Comparison of ENCODE assay signal across 8 cellular contexts in the genomic region with DNA sequence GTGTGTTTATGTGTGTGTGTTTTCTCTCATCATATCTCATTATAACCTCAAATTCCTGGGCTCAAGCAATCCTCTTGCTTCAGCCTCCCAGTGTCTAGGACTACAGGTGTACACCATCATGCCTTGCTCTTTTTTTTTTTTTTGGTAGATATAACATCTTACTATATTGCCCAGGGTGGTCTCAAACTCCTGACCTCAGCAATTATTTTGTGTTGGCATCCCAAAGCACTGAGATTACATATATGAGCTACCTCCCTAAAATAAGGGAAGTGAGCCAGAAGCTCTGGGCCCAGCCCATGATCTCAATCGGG. TPM values are rescaled to one million over a fixed set of nuclear protein-coding genes. Genes with fewer than 3 reads are reported as not detected.
DNase-seq lines count a peak whose midpoint lies in the region; ATAC-seq and TF ChIP-seq lines count a peak whose summit lies in the region.

No MANE protein-coding gene starts in this region.

- peaks cover 35% of the 10 kb centered on the region for H3K27me3 Mint-ChIP-seq in CD4-positive, alpha-beta T cell
- peaks cover 25 to 31% of the 10 kb centered on the region in 2 donors for H3K27me3 Mint-ChIP-seq in natural killer cell treated with Interleukin-12 subunit alpha and Interleukin-12 subunit beta and Interleukin-15 and Interleukin-18, amount 100 ng/mL, for 72 hours

- H3K4me3 ChIP-seq in LNCaP clone FGC (ENCODE audit: low read depth, low read length) = peak overlapping the region; percentile 93
- peak overlapping the region; percentile 72 for H3K4me3 ChIP-seq in ectodermal cell (ENCODE audit: insufficient read depth, low read depth, low read length)

- H3K27ac Mint-ChIP-seq in CD4-positive, alpha-beta T cell = peak overlapping the region; percentile 96
- H3K27ac Mint-ChIP-seq in natural killer cell treated with Interleukin-12 subunit alpha and Interleukin-12 subunit beta and Interleukin-15 and Interleukin-18, amount 100 ng/mL, for 72 hours = peak overlapping the region; percentile 92 to 96

- no peak for TF ChIP-seq CTCF in CD4-positive, alpha-beta T cell (IDR thresholded peaks at IDR 0.05)
- TF ChIP-seq CTCF in LNCaP clone FGC (IDR thresholded peaks at IDR 0.05; ENCODE audit: control insufficient read depth, extremely low read depth, insufficient read depth) = no peak

- no peak for DNase-seq in CD4-positive, alpha-beta T cell
- no peak for DNase-seq in LNCaP clone FGC (ENCODE audit: low read depth)
- DNase-seq in natural killer cell treated with Interleukin-12 subunit alpha and Interleukin-12 subunit beta and Interleukin-15 and Interleukin-18, amount 100 ng/mL, for 72 hours (ENCODE audit: low spot score) = no peak
- no peak for DNase-seq in NK-92 (lab: John Stamatoyannopoulos, UW; ENCODE audit: unreplicated experiment)
- DNase-seq in stimulated activated CD4-positive, alpha-beta T cell treated with anti-CD3 and anti-CD28 coated beads, Interleukin-12 subunit alpha, Interleukin-12 subunit beta, amount 100 ng/mL, for 4 hours = no peak
- no peak for DNase-seq in activated CD4-positive, alpha-beta T cell treated with anti-CD3 and anti-CD28 coated beads, Interleukin-2, amount 50 U/mL, for 1 hour
- DNase-seq in activated gamma-delta T cell treated with Interleukin-2 at 50 U/mL for 16 hours = no peak

- peaks cover 52% of the 10 kb centered on the region for H3K36me3 Mint-ChIP-seq in CD4-positive, alpha-beta T cell (ENCODE audit: low read depth)
- H3K36me3 Mint-ChIP-seq in natural killer cell treated with Interleukin-12 subunit alpha and Interleukin-12 subunit beta and Interleukin-15 and Interleukin-18, amount 100 ng/mL, for 72 hours = peaks cover 29% of the 10 kb centered on the region

- POLR2A ChIA-PET in CD4-positive, alpha-beta T cell (lab: Charles Lee) = interaction anchor here (1.1 to 1.8 kb wide), 2 partner anchors 31 to 79 kb away, joined by 3 to 6 read pairs; partner anchors contain the start of genes ZNF304 and ZNF805

- peaks cover 12% of the 10 kb centered on the region for H3K27me3 ChIP-seq in CD4-positive, alpha-beta T cell (ENCODE audit: control insufficient read depth, insufficient read depth, low read length)
- H3K27me3 ChIP-seq in ectodermal cell (ENCODE audit: control insufficient read depth, insufficient read depth, low read length, poor library complexity, severe bottlenecking) = peaks cover 39% of the 10 kb centered on the region

- H3K4me1 ChIP-seq in ectodermal cell (ENCODE audit: control insufficient read depth, insufficient read depth, low read length) = peaks cover 8% of the 10 kb centered on the region

- CTCF ChIA-PET in CD4-positive, alpha-beta T cell (lab: Charles Lee) = interaction anchor here (0.6 kb wide), 2 partner anchors 22 to 70 kb away, joined by 3 read pairs; no protein-coding TSS in a partner anchor

- H3K4me3 Mint-ChIP-seq in CD4-positive, alpha-beta T cell = peak overlapping the region; percentile 95
- H3K4me3 Mint-ChIP-seq in natural killer cell treated with Interleukin-12 subunit alpha and Interleukin-12 subunit beta and Interleukin-15 and Interleukin-18, amount 100 ng/mL, for 72 hours = peak overlapping the region; percentile 99

- peaks cover 28% of the 10 kb centered on the region for H3K9me3 Mint-ChIP-seq in CD4-positive, alpha-beta T cell
- H3K9me3 Mint-ChIP-seq in natural killer cell treated with Interleukin-12 subunit alpha and Interleukin-12 subunit beta and Interleukin-15 and Interleukin-18, amount 100 ng/mL, for 72 hours = peaks cover 12% of the 10 kb centered on the region

- H3K9me3 ChIP-seq in CD4-positive, alpha-beta T cell (ENCODE audit: control insufficient read depth, low read length) = peaks cover 27% of the 10 kb centered on the region
- H3K9me3 ChIP-seq in ectodermal cell (ENCODE audit: control insufficient read depth, low read length) = no peaks in the 10 kb centered on the region

- ATAC-seq in CD4-positive, alpha-beta T cell (ENCODE audit: poor library complexity) = no peak
- ATAC-seq in natural killer cell treated with Interleukin-12 subunit alpha and Interleukin-12 subunit beta and Interleukin-15 and Interleukin-18, amount 100 ng/mL, for 72 hours = no peak

- H3K4me1 Mint-ChIP-seq in CD4-positive, alpha-beta T cell (ENCODE audit: low read depth) = peaks cover 33% of the 10 kb centered on the region
- H3K4me1 Mint-ChIP-seq in natural killer cell treated with Interleukin-12 subunit alpha and Interleukin-12 subunit beta and Interleukin-15 and Interleukin-18, amount 100 ng/mL, for 72 hours (ENCODE audit: low read depth in 2 of 2) = peaks cover 27 to 31% of the 10 kb centered on the region in 2 donors

- intact Hi-C loops in CD4-positive, alpha-beta T cell (cut with DNase I, micrococcal nuclease) = loop anchor here (1.0 to 5.0 kb wide), 4 partner anchors 38 to 43 kb away; partner anchors contain the start of genes TRAPPC2B (in 2 of the 2), ZNF460 (in 2 of the 2) and ZNF547 (in 2 of the 2)

- H3K36me3 ChIP-seq in ectodermal cell (ENCODE audit: control insufficient read depth, insufficient read depth, low read length) = peaks cover 11% of the 10 kb centered on the region

- peak overlapping the region; percentile 74 for H3K27ac ChIP-seq in CD4-positive, alpha-beta T cell (ENCODE audit: low read depth, low read length)
- H3K27ac ChIP-seq in ectodermal cell (ENCODE audit: insufficient read depth, low read depth, low read length, poor library complexity, severe bottlenecking) = peak overlapping the region; percentile 58

- WGBS in ectodermal cell, 2 experiments = 3 to 5% methylated on average over 1 of the region's 1 CpG

RNA-seq across cellular contexts. Expression of gene ZNF543, which starts 0.4 kb away (rescaled TPM):
- 1 to 10 TPM; 4.0 to 4.3 TPM for total RNA-seq in CD4-positive, alpha-beta T cell
- 7.0 TPM for polyA plus RNA-seq in ectodermal cell (2013, experiment 1 of 4)
- 7.4 TPM for polyA plus RNA-seq in ectodermal cell (2013, experiment 2 of 4)
- polyA plus RNA-seq in ectodermal cell (2013, experiment 3 of 4) = 5.0 TPM
- 5.5 TPM for polyA plus RNA-seq in ectodermal cell (2013, experiment 4 of 4)
- 1 to 10 TPM; 5.9 to 7.2 TPM for total RNA-seq in natural killer cell treated with Interleukin-12 subunit alpha and Interleukin-12 subunit beta and Interleukin-15 and Interleukin-18, amount 100 ng/mL, for 72 hours

RNA-seq across cellular contexts. Expression of gene ZNF304, which starts 31.2 kb away (rescaled TPM):
- total RNA-seq in CD4-positive, alpha-beta T cell = 1 to 10 TPM; 4.9 to 5.4 TPM
- 10.3 TPM for polyA plus RNA-seq in ectodermal cell (2013, experiment 1 of 4)
- 10.9 TPM for polyA plus RNA-seq in ectodermal cell (2013, experiment 2 of 4)
- polyA plus RNA-seq in ectodermal cell (2013, experiment 3 of 4) = 9.0 TPM
- polyA plus RNA-seq in ectodermal cell (2013, experiment 4 of 4) = 9.5 TPM
- total RNA-seq in natural killer cell treated with Interleukin-12 subunit alpha and Interleukin-12 subunit beta and Interleukin-15 and Interleukin-18, amount 100 ng/mL, for 72 hours = 1 to 10 TPM; 4.7 to 9.8 TPM

RNA-seq across cellular contexts. Expression of gene ZNF460, which starts 39.5 kb away (rescaled TPM):
- total RNA-seq in CD4-positive, alpha-beta T cell = 10 to 100 TPM; 64.9 to 65.0 TPM
- polyA plus RNA-seq in ectodermal cell (2013, experiment 1 of 4) = 12.4 TPM
- 16.8 TPM for polyA plus RNA-seq in ectodermal cell (2013, experiment 2 of 4)
- polyA plus RNA-seq in ectodermal cell (2013, experiment 3 of 4) = 6.1 TPM
- polyA plus RNA-seq in ectodermal cell (2013, experiment 4 of 4) = 6.7 TPM
- total RNA-seq in natural killer cell treated with Interleukin-12 subunit alpha and Interleukin-12 subunit beta and Interleukin-15 and Interleukin-18, amount 100 ng/mL, for 72 hours = 100 to 1,000 TPM in 1 of 2 donors, 10 to 100 TPM in 1; 57.5 to 106 TPM

RNA-seq across cellular contexts. Expression of gene TRAPPC2B, which starts 43.5 kb away (rescaled TPM):
- 10 to 100 TPM; 11.5 to 12.7 TPM for total RNA-seq in CD4-positive, alpha-beta T cell
- 15.2 TPM for polyA plus RNA-seq in ectodermal cell (2013, experiment 1 of 4)
- 13.8 TPM for polyA plus RNA-seq in ectodermal cell (2013, experiment 2 of 4)
- 17.8 TPM for polyA plus RNA-seq in ectodermal cell (2013, experiment 3 of 4)
- polyA plus RNA-seq in ectodermal cell (2013, experiment 4 of 4) = 21.1 TPM
- total RNA-seq in natural killer cell treated with Interleukin-12 subunit alpha and Interleukin-12 subunit beta and Interleukin-15 and Interleukin-18, amount 100 ng/mL, for 72 hours = 1 to 10 TPM; 3.5 to 5.2 TPM

RNA-seq across cellular contexts. Expression of gene ZNF547, which starts 43.5 kb away (rescaled TPM):
- 1 to 10 TPM; 1.4 to 2.1 TPM for total RNA-seq in CD4-positive, alpha-beta T cell
- polyA plus RNA-seq in ectodermal cell (2013, experiment 1 of 4) = 3.7 TPM
- polyA plus RNA-seq in ectodermal cell (2013, experiment 2 of 4) = 3.3 TPM
- polyA plus RNA-seq in ectodermal cell (2013, experiment 3 of 4) = 2.9 TPM
- 3.7 TPM for polyA plus RNA-seq in ectodermal cell (2013, experiment 4 of 4)
- 1 to 10 TPM; 2.2 to 3.0 TPM for total RNA-seq in natural killer cell treated with Interleukin-12 subunit alpha and Interleukin-12 subunit beta and Interleukin-15 and Interleukin-18, amount 100 ng/mL, for 72 hours
